Comparison of ENCODE assay signal across 17 cellular contexts in the genomic region with DNA sequence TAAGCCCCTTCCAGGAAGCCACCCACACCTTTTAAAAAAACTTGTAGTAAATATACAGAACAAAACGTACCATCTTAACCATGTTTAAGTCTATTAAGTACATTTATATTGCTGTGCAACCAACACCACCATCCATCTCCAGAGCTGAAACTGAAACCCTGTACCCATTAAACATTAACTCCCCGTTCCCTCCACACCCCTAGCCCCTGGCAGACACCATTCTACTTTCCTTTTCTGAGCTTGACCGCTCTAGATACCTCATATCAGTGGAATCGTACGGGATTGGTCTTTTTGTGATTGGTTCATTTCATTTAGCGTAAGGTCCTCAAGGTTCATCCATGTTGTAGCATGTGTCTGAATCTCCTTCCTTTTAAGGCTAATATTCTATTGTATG. TPM values are rescaled to one million over a fixed set of nuclear protein-coding genes. Genes with fewer than 3 reads are reported as not detected.
DNase-seq lines count a peak whose midpoint lies in the region; ATAC-seq, FAIRE-seq and TF ChIP-seq lines count a peak whose summit lies in the region.
"Had no signal": no experiment of that assay in that cellular context is flagged by ENCODE, and none has a peak within 500 bp of the region (broad histone marks: within the 10 kb centered on the region; RNA-seq: fewer than 3 reads in every experiment).

No MANE protein-coding gene starts in this region.

- H2BK12ac ChIP-seq in neuronal stem cell (ENCODE audit: low read length) = no peak overlapping the region

- H3K27ac ChIP-seq in kidney (ENCODE audit: low read depth in 2 of 2, low read length in 2 of 2) (peak overlapping the region; percentile 81 to 91), neuronal stem cell (replicated peaks; ENCODE audit: low read length) (no peak overlapping the region)
- H3K27ac ChIP-seq: right atrium auricular region had no signal

- H3K79me1 ChIP-seq in neuronal stem cell (ENCODE audit: low read depth, low read length) = no peaks in the 10 kb centered on the region

- H2BK15ac ChIP-seq in neuronal stem cell (ENCODE audit: low read length) = no peak overlapping the region

- H2AFZ ChIP-seq in neuronal stem cell (ENCODE audit: low read length) = no peak overlapping the region

- no peaks in the 10 kb centered on the region for H3K9me3 ChIP-seq in kidney (ENCODE audit: control insufficient read depth in 1 of 2, low read length in 2 of 2)
- H3K9me3 ChIP-seq in neuronal stem cell (replicated peaks in 1 of 2; ENCODE audit: control insufficient read depth in 2 of 2, insufficient read depth in 1 of 2, low read depth in 1 of 2, low read length in 2 of 2) = no peaks in the 10 kb centered on the region
- H3K9me3 ChIP-seq: right atrium auricular region had no signal

- no peak overlapping the region for H4K8ac ChIP-seq in neuronal stem cell (ENCODE audit: low read depth, low read length)

- no peak overlapping the region for H2AK5ac ChIP-seq in neuronal stem cell (ENCODE audit: low read depth, low read length)

- H2BK5ac ChIP-seq in neuronal stem cell (ENCODE audit: low read length) = no peak overlapping the region

- H3K36me3 ChIP-seq in kidney (ENCODE audit: control insufficient read depth in 1 of 2, insufficient read depth in 2 of 2, low read length in 2 of 2) (no peaks in the 10 kb centered on the region), neuronal stem cell (replicated peaks in 1 of 2; ENCODE audit: control insufficient read depth in 2 of 2, insufficient read depth in 2 of 2, low read length in 2 of 2) (no peaks in the 10 kb centered on the region)
- H3K36me3 ChIP-seq: right atrium auricular region had no signal

- ATAC-seq in GM19452 (IDR thresholded peaks at IDR 0.05; ENCODE audit: unreplicated experiment) (peak; percentile 72), HG03175 (IDR thresholded peaks at IDR 0.05; ENCODE audit: unreplicated experiment) (peak; percentile 94), HG03457 (IDR thresholded peaks at IDR 0.05; ENCODE audit: unreplicated experiment) (no peak)
- ATAC-seq: T-cell had no signal

- no peak overlapping the region for H2BK120ac ChIP-seq in neuronal stem cell (ENCODE audit: low read depth, low read length)

- H3K14ac ChIP-seq in neuronal stem cell (ENCODE audit: low read length) = no peak overlapping the region

- H3K18ac ChIP-seq in neuronal stem cell (ENCODE audit: low read length) = no peak overlapping the region

- no peak overlapping the region for H3K23ac ChIP-seq in neuronal stem cell (ENCODE audit: low read depth, low read length, poor library complexity)

- H3K4me1 ChIP-seq in kidney (ENCODE audit: control insufficient read depth in 1 of 2, insufficient read depth in 1 of 2, low read depth in 1 of 2, low read length in 2 of 2) (peaks cover 16 to 18% of the 10 kb centered on the region in 2 donors), neuronal stem cell (ENCODE audit: control insufficient read depth in 2 of 2, insufficient read depth in 1 of 2, low read depth in 1 of 2, low read length in 2 of 2) (peaks cover 25 to 38% of the 10 kb centered on the region in 2 donors)
- H3K4me1 ChIP-seq: right atrium auricular region had no signal

- no peaks in the 10 kb centered on the region for H3K27me3 ChIP-seq in neuronal stem cell (ENCODE audit: control insufficient read depth in 3 of 3, insufficient read depth in 3 of 3, low read depth in 1 of 3, low read length in 3 of 3)
- H3K27me3 ChIP-seq: right atrium auricular region had no signal

- H3K9ac ChIP-seq in kidney (ENCODE audit: low read length in 2 of 2) (no peak overlapping the region), neuronal stem cell (ENCODE audit: low read depth, low read length, poor library complexity) (no peak overlapping the region)

- no CpG with 5 or more reads among the region's 6 CpGs for WGBS in neuronal stem cell (ENCODE audit: extremely low coverage in 2 of 2, insufficient read length in 2 of 2, insufficient replicate concordance in 1 of 2), 2 donors

- no peak for FAIRE-seq in kidney (lab: Jason Lieb, UNC)
- FAIRE-seq: keratinocyte, urothelium cell line had no signal

- intact Hi-C loops in kidney (cut with DNase I) = no loop called here

- H3K4me3 ChIP-seq in kidney (ENCODE audit: low read length in 2 of 2) = peak overlapping the region; percentile 27 to 50
- H3K4me3 ChIP-seq in neuronal stem cell (ENCODE audit: low read length in 2 of 2) = no peak overlapping the region
- H3K4me3 ChIP-seq: right atrium auricular region had no signal

- no peak overlapping the region for H3K4me2 ChIP-seq in neuronal stem cell (ENCODE audit: insufficient read depth, low read length, poor library complexity, severe bottlenecking)

- no peak for TF ChIP-seq CTCF in kidney (IDR thresholded peaks at IDR 0.05; ENCODE audit: borderline replicate concordance, extremely low read depth, insufficient read depth)

- no peak overlapping the region for H3K4ac ChIP-seq in neuronal stem cell (ENCODE audit: low read length)

- H4K91ac ChIP-seq in neuronal stem cell (ENCODE audit: low read depth, low read length, poor library complexity) = no peak overlapping the region

- DNase-seq in kidney (no peak), neuronal stem cell (ENCODE audit: low spot score) (no peak), activated gamma-delta T cell (lab: John Stamatoyannopoulos, UW) (no peak)
- no peak for DNase-seq in activated CD4-positive, alpha-beta T cell treated with anti-CD3 and anti-CD28 coated beads, Interleukin-2, amount 50 U/mL, for 48 hours
- DNase-seq: activated CD4-positive, alpha-beta T cell treated with anti-CD3 and anti-CD28 coated beads for 1 hour; activated T-cell treated with anti-CD3 and anti-CD28 coated beads for 4 hours; KBM-7; NCI-H1436; NCI-H510A treated with DMSO at 0.1 percent for 48 hours; stimulated activated CD4-positive, alpha-beta T cell treated with anti-CD3 and anti-CD28 coated beads, Interleukin-2, amount 100 ng/mL, for 48 hours; T-cell had no signal

RNA-seq across cellular contexts. Expression of a gene that starts 13.0 kb away (rescaled TPM):
- 69.2 TPM for total RNA-seq in kidney
- 12.3 TPM for polyA plus RNA-seq in kidney (ENCODE audit: insufficient read depth, low read depth, low replicate concordance)
- polyA plus RNA-seq in neuronal stem cell (2013, experiment 1 of 2) = 13.0 TPM
- 13.3 TPM for polyA plus RNA-seq in neuronal stem cell (2013, experiment 2 of 2)

Comparison
In these comparisons a context has a peak if more than half of its experiments do, and no peak if none do; other contexts are left out.
1. H3K4me3 ChIP-seq: peak in kidney (2 of 2); none in neuronal stem cell (0 of 2).